13 cellular contexts compared by ENCODE assay signal in the genomic region with DNA sequence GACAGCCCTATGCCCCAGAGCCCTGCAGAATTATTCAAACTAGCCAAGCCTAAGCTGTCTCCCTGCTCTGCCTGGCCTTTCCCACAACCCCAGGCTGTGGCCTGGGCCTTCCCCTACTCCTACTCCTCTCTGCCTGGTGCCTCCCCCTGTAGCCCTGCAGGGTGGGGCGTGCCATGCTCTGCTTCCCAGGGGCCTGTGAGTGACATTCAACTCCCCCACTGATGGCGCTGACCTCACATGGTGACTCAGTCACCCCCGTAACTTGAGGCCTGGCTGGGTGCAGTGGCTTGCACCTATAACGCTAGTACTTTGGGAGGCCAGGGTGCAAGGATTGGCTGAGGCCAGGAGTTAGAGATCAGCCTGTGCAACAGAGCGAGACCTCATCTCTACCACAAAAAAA.
DNase-seq lines count a peak whose midpoint lies in the region; ATAC-seq lines count a peak whose summit lies in the region.
"Had no signal": no experiment of that assay in that cellular context is flagged by ENCODE, and none has a peak within 500 bp of the region (broad histone marks: within the 10 kb centered on the region; RNA-seq: fewer than 3 reads in every experiment).

No MANE protein-coding gene starts in this region.

- H3K9me3 Mint-ChIP-seq in activated naive CD4-positive, alpha-beta T cell treated with anti-CD3 and anti-CD28 coated beads for 36 hours, result no peaks in the 10 kb centered on the region
- H3K9me3 Mint-ChIP-seq in stimulated activated naive B cell treated with anti-CD40 and anti-IgM and Interleukin-4, amounts not matched to agents 10 μg/mL and 1 μg/mL and 100 μg/mL, for 72 hours, result no peaks in the 10 kb centered on the region

- no peaks in the 10 kb centered on the region for H3K4me1 Mint-ChIP-seq in activated naive CD4-positive, alpha-beta T cell treated with anti-CD3 and anti-CD28 coated beads for 36 hours (ENCODE audit: low read depth)
- H3K4me1 Mint-ChIP-seq in stimulated activated naive B cell treated with anti-CD40 and anti-IgM and Interleukin-4, amounts not matched to agents 10 μg/mL and 1 μg/mL and 100 μg/mL, for 72 hours, result peaks cover 18 to 37% of the 10 kb centered on the region in 2 donors

- ATAC-seq in HG02610 (IDR thresholded peaks at IDR 0.05; ENCODE audit: unreplicated experiment), result peak; percentile 54
- ATAC-seq in stimulated activated naive B cell treated with anti-CD40 and anti-IgM and Interleukin-4, amounts not matched to agents 10 μg/mL and 1 μg/mL and 100 μg/mL, for 72 hours (replicated peaks), result peak; percentile 96
- ATAC-seq in GM18517 (IDR thresholded peaks at IDR 0.05; ENCODE audit: unreplicated experiment), result no peak
- no peak for ATAC-seq in left cardiac atrium

- intact Hi-C loops in activated naive CD4-positive, alpha-beta T cell treated with anti-CD3 and anti-CD28 coated beads for 36 hours (cut with micrococcal nuclease), result no loop called here
- intact Hi-C loops in left cardiac atrium (cut with DNase I), result no loop called here

- no peak overlapping the region for H3K4me3 Mint-ChIP-seq in activated naive CD4-positive, alpha-beta T cell treated with anti-CD3 and anti-CD28 coated beads for 36 hours
- peak overlapping the region; percentile 7 to 20 for H3K4me3 Mint-ChIP-seq in stimulated activated naive B cell treated with anti-CD40 and anti-IgM and Interleukin-4, amounts not matched to agents 10 μg/mL and 1 μg/mL and 100 μg/mL, for 72 hours

- H3K36me3 Mint-ChIP-seq in activated naive CD4-positive, alpha-beta T cell treated with anti-CD3 and anti-CD28 coated beads for 36 hours (ENCODE audit: low read depth), result no peaks in the 10 kb centered on the region
- no peaks in the 10 kb centered on the region for H3K36me3 Mint-ChIP-seq in stimulated activated naive B cell treated with anti-CD40 and anti-IgM and Interleukin-4, amounts not matched to agents 10 μg/mL and 1 μg/mL and 100 μg/mL, for 72 hours

- no peak overlapping the region for H3K27ac Mint-ChIP-seq in activated naive CD4-positive, alpha-beta T cell treated with anti-CD3 and anti-CD28 coated beads for 36 hours
- H3K27ac Mint-ChIP-seq in stimulated activated naive B cell treated with anti-CD40 and anti-IgM and Interleukin-4, amounts not matched to agents 10 μg/mL and 1 μg/mL and 100 μg/mL, for 72 hours, result no peak overlapping the region
- H3K27ac Mint-ChIP-seq: progenitor cell of endocrine pancreas had no signal

- CTCF ChIA-PET in activated naive CD4-positive, alpha-beta T cell treated with anti-CD3 and anti-CD28 coated beads for 36 hours (lab: Charles Lee), result interaction anchor here (0.6 kb wide), 1 partner anchor 208 kb away, joined by 3 read pairs; no protein-coding TSS in a partner anchor

- in situ Hi-C loops in G401 (cut with HindIII; ENCODE audit: low sequenced_read_pairs), result no loop called here

- peak; percentile 65 for DNase-seq in activated naive CD4-positive, alpha-beta T cell treated with anti-CD3 and anti-CD28 coated beads for 36 hours
- no peak for DNase-seq in activated naive CD4-positive, alpha-beta T cell treated with Interleukin-2 at 50 U/mL for 16 hours
- DNase-seq in activated T-cell treated with anti-CD3 and anti-CD28 coated beads, Interleukin-2, amount 50 U/mL, for 48 hours, result peak; percentile 51 to 62
- peak; percentile 84 for DNase-seq in stimulated activated naive B cell treated with anti-CD40 and anti-IgM and Interleukin-4, amounts not matched to agents 10 μg/mL and 1 μg/mL and 100 μg/mL, for 72 hours
- DNase-seq in G401 (ENCODE audit: low spot score) (no peak), left cardiac atrium (no peak)
- DNase-seq: GF-D8, NCI-H1436 treated with DMSO at 0.1 percent for 48 hours, NCI-H82, transverse colon had no signal

- H3K27me3 Mint-ChIP-seq in activated naive CD4-positive, alpha-beta T cell treated with anti-CD3 and anti-CD28 coated beads for 36 hours (ENCODE audit: low read depth), result no peaks in the 10 kb centered on the region
- peaks cover 0 to 4% of the 10 kb centered on the region in 2 donors for H3K27me3 Mint-ChIP-seq in stimulated activated naive B cell treated with anti-CD40 and anti-IgM and Interleukin-4, amounts not matched to agents 10 μg/mL and 1 μg/mL and 100 μg/mL, for 72 hours
- H3K27me3 Mint-ChIP-seq: progenitor cell of endocrine pancreas had no signal

Comparison
In these comparisons a context has a peak if more than half of its experiments do, and no peak if none do; other contexts are left out.
1. DNase-seq: peak in activated naive CD4-positive, alpha-beta T cell treated with anti-CD3 and anti-CD28 coated beads for 36 hours (single experiment), activated T-cell treated with anti-CD3 and anti-CD28 coated beads, Interleukin-2, amount 50 U/mL, for 48 hours (2 of 2) and stimulated activated naive B cell treated with anti-CD40 and anti-IgM and Interleukin-4, amounts not matched to agents 10 μg/mL and 1 μg/mL and 100 μg/mL, for 72 hours (single experiment); none in activated naive CD4-positive, alpha-beta T cell treated with Interleukin-2 at 50 U/mL for 16 hours (single experiment), G401 (single experiment) and left cardiac atrium (single experiment).
2. ATAC-seq: peak in HG02610 (single experiment) and stimulated activated naive B cell treated with anti-CD40 and anti-IgM and Interleukin-4, amounts not matched to agents 10 μg/mL and 1 μg/mL and 100 μg/mL, for 72 hours (2 of 2); none in GM18517 (single experiment) and left cardiac atrium (0 of 2).